ENCODE assay signal across 19 cellular contexts in genomic region chr20:62413896-62414481, GRCh38. TPM values are rescaled to one million over a fixed set of nuclear protein-coding genes. Genes with fewer than 3 reads are reported as not detected.
A peak's percentile ranks its signal among the peaks of the same experiment; 100 is the strongest.
DNase-seq lines count a peak whose midpoint lies in the region; TF ChIP-seq lines count a peak whose summit lies in the region.
"Had no signal": no experiment of that assay in that cellular context is flagged by ENCODE, and none has a peak within 500 bp of the region (broad histone marks: within the 10 kb centered on the region; RNA-seq: fewer than 3 reads in every experiment).

No MANE protein-coding gene starts in this region.

- no peak overlapping the region for H3K27ac Mint-ChIP-seq in chondrocyte (ENCODE audit: unreplicated experiment)
- H3K27ac Mint-ChIP-seq: activated T-helper 2 cell treated with anti-CD3 and anti-CD28 coated beads, Interferon-gamma antibody, Interleukin-2, Interleukin-4, amounts not matched to agents 10 μg/mL and 5 μg/mL and 100 μg/mL, durations not matched to agents 14 hours and 24 hours and 36 hours had no signal

- H3K4me3 ChIP-seq in NB4 (ENCODE audit: low read depth, low read length) (no peak overlapping the region), retinal pigment epithelial cell (ENCODE audit: low read length) (no peak overlapping the region)
- H3K4me3 ChIP-seq: ascending aorta, thyroid gland had no signal

- H3K4me1 Mint-ChIP-seq in chondrocyte (ENCODE audit: low read depth), result no peaks in the 10 kb centered on the region

- no peaks in the 10 kb centered on the region for H3K27me3 Mint-ChIP-seq in chondrocyte (ENCODE audit: low read depth)

- TF ChIP-seq CTCF in NB4 (IDR thresholded peaks at IDR 0.05; ENCODE audit: low read depth, low read length) (peak; percentile 27), chondrocyte (IDR thresholded peaks at IDR 0.05) (peak; percentile 51), retinal pigment epithelial cell (conservative IDR thresholded peaks at IDR 0.05; ENCODE audit: low read depth, low read length) (peak; percentile 31)

- no peaks in the 10 kb centered on the region for H3K9me3 Mint-ChIP-seq in chondrocyte (ENCODE audit: low read depth)
- H3K9me3 Mint-ChIP-seq: activated T-helper 2 cell treated with anti-CD3 and anti-CD28 coated beads, Interferon-gamma antibody, Interleukin-2, Interleukin-4, amounts not matched to agents 10 μg/mL and 5 μg/mL and 100 μg/mL, durations not matched to agents 14 hours and 24 hours and 36 hours had no signal

- no peak for TF ChIP-seq POLR2A in NB4 (IDR thresholded peaks at IDR 0.05; ENCODE audit: extremely low read depth, insufficient read length)

- H3K4me3 Mint-ChIP-seq in chondrocyte (ENCODE audit: unreplicated experiment), result no peak overlapping the region

- H3K36me3 Mint-ChIP-seq in chondrocyte (ENCODE audit: low read depth), result no peaks in the 10 kb centered on the region

- DNase-seq in DMS 273 (lab: John Stamatoyannopoulos, UW; ENCODE audit: unreplicated experiment), result peak; percentile 50
- DNase-seq in DMS 273 treated with DMSO at 0.1 percent for 48 hours (lab: John Stamatoyannopoulos, UW), result no peak
- DNase-seq in NB4 (ENCODE audit: low read depth), result no peak
- DNase-seq in chondrocyte (ENCODE audit: low spot score), result no peak
- no peak for DNase-seq in retinal pigment epithelial cell (ENCODE audit: low read depth)
- no peak for DNase-seq in ecto neural progenitor cell (ENCODE audit: low spot score)
- DNase-seq in AG08395 (ENCODE audit: low spot score), result no peak
- no peak for DNase-seq in activated CD4-positive, CD25-positive, alpha-beta regulatory T cell (lab: John Stamatoyannopoulos, UW)
- DNase-seq: activated CD4-positive, alpha-beta T cell treated with anti-CD3 and anti-CD28 coated beads, Interleukin-2, amount 50 U/mL, for 1 hour; glutamatergic neuron; HCEC 1CT; NCI-H1930; NK-92 treated with Interleukin-12 subunit alpha and Interleukin-12 subunit beta, amount 100 ng/mL, for 24 hours; stimulated activated CD4-positive, alpha-beta T cell treated with anti-CD3 and anti-CD28 coated beads, Interleukin-12 subunit alpha, Interleukin-12 subunit beta, amount 100 ng/mL, for 4 hours; T-helper 1 cell; thyroid gland had no signal

RNA-seq across cellular contexts. Expression of gene CABLES2, which starts 6.9 kb away (rescaled TPM):
- total RNA-seq in chondrocyte, result 6.4 to 7.8 TPM (median 6.5 TPM) in 3 replicates

RNA-seq across cellular contexts. Expression of gene RBBP8NL, which starts 13.3 kb away (rescaled TPM):
- total RNA-seq in chondrocyte, result not detected in 3 replicates
- total RNA-seq: A172; activated T-helper 2 cell treated with anti-CD3 and anti-CD28 coated beads, Interferon-gamma antibody, Interleukin-2, Interleukin-4, amounts not matched to agents 10 μg/mL and 5 μg/mL and 100 μg/mL, durations not matched to agents 14 hours and 24 hours and 36 hours; ascending aorta had no signal

RNA-seq across cellular contexts. Expression of gene RPS21, which starts 27.1 kb away (rescaled TPM):
- 830 to 911 TPM (median 873 TPM) in 3 replicates for total RNA-seq in chondrocyte

RNA-seq across cellular contexts. Expression of gene LAMA5, which starts 46.9 kb away (rescaled TPM):
- total RNA-seq in chondrocyte, result 156 to 368 TPM (median 355 TPM) in 3 replicates
